18 cellular contexts compared by ENCODE assay signal in genomic region chr5:131751551-131751950, GRCh38. TPM values are rescaled to one million over a fixed set of nuclear protein-coding genes. Genes with fewer than 3 reads are reported as not detected.
DNase-seq lines count a peak whose midpoint lies in the region; ATAC-seq, FAIRE-seq and TF ChIP-seq lines count a peak whose summit lies in the region.
"Had no signal": no experiment of that assay in that cellular context is flagged by ENCODE, and none has a peak within 500 bp of the region (broad histone marks: within the 10 kb centered on the region; RNA-seq: fewer than 3 reads in every experiment).

No MANE protein-coding gene starts in this region.

- ATAC-seq in HepG2 = no peak
- no peak for ATAC-seq in right lobe of liver
- ATAC-seq in T-helper 17 cell = no peak
- ATAC-seq in GM19397 (IDR thresholded peaks at IDR 0.05; ENCODE audit: unreplicated experiment) = no peak
- ATAC-seq: HCT116 had no signal

- in situ Hi-C loops in HepG2 (cut with HindIII; ENCODE audit: extremely low pct_ligation_motif_present, low pct_unique_long_range_greater_than_20kb) = no loop called here

- H3K4me3 ChIP-seq in HepG2 (replicated peaks in 1 of 3; ENCODE audit: insufficient read depth in 1 of 3, low read depth in 2 of 3, low read length in 3 of 3) (no peak overlapping the region), right lobe of liver (no peak overlapping the region)

- WGBS in HepG2 (ENCODE audit: low lambda C conversion rate) = 92% methylated on average over 2 of the region's 2 CpGs
- WGBS in right lobe of liver (ENCODE audit: insufficient coverage, low coverage, low lambda C conversion rate, missing lambda C conversion rate) = 93% methylated on average over 2 of the region's 2 CpGs

- H3K4me1 ChIP-seq in HepG2 (ENCODE audit: insufficient read depth, low read length) (peaks cover 21% of the 10 kb centered on the region), right lobe of liver (no peaks in the 10 kb centered on the region)

- H4K20me1 ChIP-seq in HepG2 (ENCODE audit: insufficient read depth, low read length) = peaks cover 21% of the 10 kb centered on the region

- peaks cover 36% of the 10 kb centered on the region for H3K4me1 Mint-ChIP-seq in T-helper 17 cell
- peaks cover 37% of the 10 kb centered on the region for H3K4me1 Mint-ChIP-seq in activated naive CD4-positive, alpha-beta T cell treated with anti-CD3 and anti-CD28 coated beads for 36 hours (ENCODE audit: low read depth)

- H3K36me3 ChIP-seq in HepG2 (replicated peaks in 1 of 2; ENCODE audit: control insufficient read depth in 1 of 2, insufficient read depth in 2 of 2, low read length in 2 of 2) (no peaks in the 10 kb centered on the region), right lobe of liver (no peaks in the 10 kb centered on the region)

- TF ChIP-seq CTCF in HepG2 (CRISPR knock-in tag; IDR thresholded peaks at IDR 0.05) (no peak), right lobe of liver (IDR thresholded peaks at IDR 0.05) (no peak)

- TF ChIP-seq EP300 in HepG2 (IDR thresholded peaks at IDR 0.05; ENCODE audit: low read depth in 2 of 2, low read length in 2 of 2) (no peak), HepG2 (CRISPR knock-in tag; IDR thresholded peaks at IDR 0.05; ENCODE audit: borderline replicate concordance) (no peak)

- no peaks in the 10 kb centered on the region for H3K27me3 Mint-ChIP-seq in T-helper 17 cell
- H3K27me3 Mint-ChIP-seq in activated naive CD4-positive, alpha-beta T cell treated with anti-CD3 and anti-CD28 coated beads for 36 hours (ENCODE audit: low read depth) = no peaks in the 10 kb centered on the region
- H3K27me3 Mint-ChIP-seq: B cell; CD4-positive, alpha-beta T cell; IgD-negative memory B cell had no signal

- no peak overlapping the region for H3K27ac ChIP-seq in HepG2 (ENCODE audit: extremely low read length, insufficient read depth, low read length)
- no peak overlapping the region for H3K27ac ChIP-seq in right lobe of liver

- no peak overlapping the region for H3K4me2 ChIP-seq in HepG2 (ENCODE audit: low read depth, low read length)

- POLR2A ChIA-PET in HepG2 (lab: Yijun Ruan, JAX) = no interaction called here

- H2AFZ ChIP-seq in HepG2 (ENCODE audit: low read length) = no peak overlapping the region

- H3K79me2 ChIP-seq in HepG2 (ENCODE audit: insufficient read depth, low read length) = peaks cover 89% of the 10 kb centered on the region

- TF ChIP-seq POLR2A in HepG2 (IDR thresholded peaks at IDR 0.05; ENCODE audit: insufficient read depth in 1 of 2, low read depth in 2 of 2, low read length in 2 of 2) (no peak), right lobe of liver (IDR thresholded peaks at IDR 0.05) (no peak)

- H3K9ac ChIP-seq in HepG2 (ENCODE audit: insufficient read depth, low read depth, low read length) = no peak overlapping the region

- H3K9me3 ChIP-seq in HepG2 (ENCODE audit: low read length) (no peaks in the 10 kb centered on the region), right lobe of liver (no peaks in the 10 kb centered on the region), T-helper 17 cell (ENCODE audit: control insufficient read depth, low read length, poor library complexity, severe bottlenecking) (no peaks in the 10 kb centered on the region)

- H3K36me3 Mint-ChIP-seq in T-helper 17 cell (ENCODE audit: low read depth) = peaks cover 4% of the 10 kb centered on the region
- peaks cover 7% of the 10 kb centered on the region for H3K36me3 Mint-ChIP-seq in activated naive CD4-positive, alpha-beta T cell treated with anti-CD3 and anti-CD28 coated beads for 36 hours (ENCODE audit: low read depth)

- DNase-seq in HepG2 (ENCODE audit: low spot score) (peak; percentile 18), right lobe of liver (no peak), T-helper 17 cell (no peak), AML-193 (lab: John Stamatoyannopoulos, UW) (no peak)
- no peak for DNase-seq in activated CD8-positive, alpha-beta memory T cell treated with anti-CD3 and anti-CD28 coated beads for 24 hours
- no peak for DNase-seq in activated naive CD4-positive, alpha-beta T cell treated with anti-CD3 and anti-CD28 coated beads for 36 hours
- DNase-seq: 8988T; C1 segment of cervical spinal cord; Calu3; CD4-positive, alpha-beta T cell; DMS 273 treated with DMSO at 0.1 percent for 48 hours had no signal

- no peaks in the 10 kb centered on the region for H3K27me3 ChIP-seq in HepG2 (ENCODE audit: control insufficient read depth in 1 of 2, insufficient read depth in 2 of 2, low read length in 2 of 2)
- no peaks in the 10 kb centered on the region for H3K27me3 ChIP-seq in right lobe of liver

- BruUV-seq in HepG2 (replicated peaks; lab: Mats Ljungman, UMichigan) = no TSS peak

- CTCF ChIA-PET in HepG2 (lab: Yijun Ruan, JAX; ENCODE audit: low intra/inter-chr PET ratio, low total read pairs) = no interaction called here
- CTCF ChIA-PET in activated naive CD4-positive, alpha-beta T cell treated with anti-CD3 and anti-CD28 coated beads for 36 hours (lab: Charles Lee) = no interaction called here

- intact Hi-C loops in HepG2 (cut with micrococcal nuclease; ENCODE audit: unreplicated experiment) (no loop called here), right lobe of liver (cut with DNase I) (no loop called here)
- intact Hi-C loops in activated naive CD4-positive, alpha-beta T cell treated with anti-CD3 and anti-CD28 coated beads for 36 hours (cut with micrococcal nuclease) = no loop called here

- H3K9me3 Mint-ChIP-seq in activated naive CD4-positive, alpha-beta T cell treated with anti-CD3 and anti-CD28 coated beads for 36 hours = peaks cover 4% of the 10 kb centered on the region
- H3K9me3 Mint-ChIP-seq: CD4-positive, alpha-beta T cell; IgD-negative memory B cell had no signal

- H3K4me3 Mint-ChIP-seq in T-helper 17 cell = no peak overlapping the region
- H3K4me3 Mint-ChIP-seq in activated naive CD4-positive, alpha-beta T cell treated with anti-CD3 and anti-CD28 coated beads for 36 hours = no peak overlapping the region
- H3K4me3 Mint-ChIP-seq: B cell; CD4-positive, alpha-beta T cell; IgD-negative memory B cell had no signal

- TF ChIP-seq RAD21 in HepG2 (CRISPR knock-in tag; IDR thresholded peaks at IDR 0.05) = no peak

- FAIRE-seq in HepG2 (lab: Jason Lieb, UNC) (no peak), endometrium (lab: Jason Lieb, UNC) (peak; percentile 18)
- FAIRE-seq: G401.6, GM12892 had no signal

- H3K27ac Mint-ChIP-seq in T-helper 17 cell = peak overlapping the region; percentile 8
- no peak overlapping the region for H3K27ac Mint-ChIP-seq in activated naive CD4-positive, alpha-beta T cell treated with anti-CD3 and anti-CD28 coated beads for 36 hours
- H3K27ac Mint-ChIP-seq: B cell, IgD-negative memory B cell had no signal

TF ChIP-seq in HepG2, 621 proteins besides CTCF, POLR2A, EP300 and RAD21 (continues in another document):
- TF ChIP-seq CAMTA2 (CRISPR knock-in tag; IDR thresholded peaks at IDR 0.05; ENCODE audit: borderline replicate concordance) (no peak), ZNF598 (CRISPR knock-in tag; IDR thresholded peaks at IDR 0.05; ENCODE audit: borderline replicate concordance) (no peak), TEAD2 (CRISPR knock-in tag; IDR thresholded peaks at IDR 0.05) (no peak), ATF4 (CRISPR knock-in tag; IDR thresholded peaks at IDR 0.05) (no peak), ZNF350 (CRISPR knock-in tag; IDR thresholded peaks at IDR 0.05; ENCODE audit: borderline replicate concordance, low read depth) (no peak), ZNF776 (CRISPR knock-in tag; IDR thresholded peaks at IDR 0.05) (no peak), GTF3A (CRISPR knock-in tag; conservative IDR thresholded peaks at IDR 0.05) (no peak), ZNF30 (CRISPR knock-in tag; IDR thresholded peaks at IDR 0.05) (no peak), SSRP1 (CRISPR knock-in tag; IDR thresholded peaks at IDR 0.05) (no peak), TSC22D2 (CRISPR knock-in tag; IDR thresholded peaks at IDR 0.05; ENCODE audit: borderline replicate concordance) (no peak), JUN (CRISPR knock-in tag; IDR thresholded peaks at IDR 0.05) (no peak), ZNF652 (CRISPR knock-in tag; IDR thresholded peaks at IDR 0.05; ENCODE audit: borderline replicate concordance, low read depth) (no peak)

RNA-seq across cellular contexts. Expression of gene FNIP1, which starts 45.3 kb away (rescaled TPM):
- total RNA-seq in HepG2 (2016; rRNA removed; fragmentation: Illumina TruSeq; extraction: Trizol) (29.3 and 39.7 TPM in 2 replicates), right lobe of liver (10 to 100 TPM; 14.2 to 25.2 (median 20.9) TPM), T-helper 17 cell (10 to 100 TPM; 27.5 to 28.8 TPM)
- total RNA-seq in HepG2 (2016; cell fraction: cytosol; rRNA removed; fragmentation: Illumina TruSeq; extraction: Trizol; ENCODE audit: low read depth) = 10.9 and 11.5 TPM in 2 replicates
- 26.2 and 39.3 TPM in 2 replicates for total RNA-seq in HepG2 (2016; cell fraction: insoluble cytoplasmic fraction; rRNA removed; fragmentation: Illumina TruSeq; extraction: Trizol)
- 18.6 and 20.6 TPM in 2 replicates for total RNA-seq in HepG2 (2016; cell fraction: membrane; rRNA removed; fragmentation: Illumina TruSeq; extraction: Trizol)
- 50.1 and 54.5 TPM in 2 replicates for total RNA-seq in HepG2 (2016; cell fraction: nucleus; rRNA removed; fragmentation: Illumina TruSeq; extraction: Trizol)
- 8.7 and 10.9 TPM in 2 replicates for polyA plus RNA-seq in HepG2 (2011; rRNA removed)
- 4.9 and 5.9 TPM in 2 replicates for polyA plus RNA-seq in HepG2 (2011; cell fraction: cytosol; rRNA removed)
- 12.5 and 14.4 TPM in 2 replicates for polyA plus RNA-seq in HepG2 (2011; cell fraction: nucleus; rRNA removed)
- 8.0 and 10.1 TPM in 2 replicates for polyA plus RNA-seq in HepG2 (2012)
- 5.3 and 6.4 TPM in 2 replicates for polyA plus RNA-seq in HepG2 (2016; cell fraction: cytosol; fragmentation: Illumina TruSeq; extraction: Trizol; ENCODE audit: low read depth)
- polyA plus RNA-seq in HepG2 (2016; cell fraction: insoluble cytoplasmic fraction; fragmentation: Illumina TruSeq; extraction: Trizol; ENCODE audit: low read depth) = 9.4 and 11.6 TPM in 2 replicates
- 6.8 and 7.6 TPM in 2 replicates for polyA plus RNA-seq in HepG2 (2016; cell fraction: membrane; fragmentation: Illumina TruSeq; extraction: Trizol; ENCODE audit: low read depth)
- 22.9 and 24.1 TPM in 2 replicates for polyA plus RNA-seq in HepG2 (2016; cell fraction: nucleus; fragmentation: Illumina TruSeq; extraction: Trizol; ENCODE audit: insufficient read depth, low read depth)
- 24.3 and 34.9 TPM in 2 replicates for polyA minus RNA-seq in HepG2 (2011; rRNA and poly(A)+ RNA removed; ENCODE audit: low replicate concordance)
- polyA minus RNA-seq in HepG2 (2011; cell fraction: cytosol; rRNA and poly(A)+ RNA removed) = 17.7 and 18.6 TPM in 2 replicates
- polyA minus RNA-seq in HepG2 (2011; cell fraction: nucleus; rRNA and poly(A)+ RNA removed) = 90.8 and 104 TPM in 2 replicates
- total RNA-seq in activated naive CD4-positive, alpha-beta T cell treated with anti-CD3 and anti-CD28 coated beads for 36 hours = 10 to 100 TPM; 16.8 to 17.8 TPM
